In the genomic region with DNA sequence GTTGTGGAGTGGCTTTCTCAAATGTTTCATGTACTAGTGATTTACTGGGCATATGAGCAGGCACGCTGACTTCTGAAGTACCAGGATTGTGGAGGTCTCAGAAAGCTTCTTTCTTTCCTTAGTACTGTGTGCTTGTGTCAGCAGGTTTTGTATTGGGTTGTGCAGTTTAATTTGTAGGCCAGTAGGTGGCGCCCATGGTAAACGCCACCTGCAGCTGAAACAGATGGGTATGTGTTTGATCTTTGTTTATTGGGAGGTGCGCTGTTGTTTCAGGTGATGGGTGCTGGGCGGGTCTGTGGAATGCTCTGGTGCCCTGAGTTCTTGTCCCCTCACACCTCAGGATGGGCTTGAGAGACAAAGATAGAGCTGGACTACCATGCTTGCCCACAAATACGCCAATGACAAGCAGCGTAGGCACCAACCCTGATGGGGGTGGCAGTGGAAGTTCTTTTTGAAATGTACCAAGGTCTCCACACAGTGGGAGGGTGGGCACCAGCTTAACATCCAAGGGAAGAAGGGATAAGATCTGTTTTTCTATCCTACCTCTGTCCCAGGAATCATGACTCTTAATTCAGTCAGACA, we compare ENCODE assay signal across 8 cellular contexts.
DNase-seq lines count a peak whose midpoint lies in the region; ATAC-seq and TF ChIP-seq lines count a peak whose summit lies in the region.

No MANE protein-coding gene starts in this region.

- no peaks in the 10 kb centered on the region for H3K9me3 Mint-ChIP-seq in stimulated activated memory B cell treated with anti-CD40 and anti-IgM and Interleukin-4, amounts not matched to agents 10 μg/mL and 1 μg/mL and 100 μg/mL, for 72 hours

- no peaks in the 10 kb centered on the region for H3K4me1 Mint-ChIP-seq in stimulated activated memory B cell treated with anti-CD40 and anti-IgM and Interleukin-4, amounts not matched to agents 10 μg/mL and 1 μg/mL and 100 μg/mL, for 72 hours

- H3K36me3 Mint-ChIP-seq in stimulated activated memory B cell treated with anti-CD40 and anti-IgM and Interleukin-4, amounts not matched to agents 10 μg/mL and 1 μg/mL and 100 μg/mL, for 72 hours: no peaks in the 10 kb centered on the region

- DNase-seq in EL (peak; percentile 29), NCI-H526 (lab: John Stamatoyannopoulos, UW) (peak; percentile 8 to 54), cerebellar cortex (ENCODE audit: low spot score) (peak; percentile 24), myocyte (ENCODE audit: low read depth) (peak; percentile 30), omental fat pad (ENCODE audit: low spot score) (no peak)

- peak; percentile 73 for ATAC-seq in GM19328 (IDR thresholded peaks at IDR 0.05; ENCODE audit: unreplicated experiment)
- ATAC-seq in HG03159 (IDR thresholded peaks at IDR 0.05; ENCODE audit: unreplicated experiment): peak; percentile 96
- no peak for ATAC-seq in stimulated activated memory B cell treated with anti-CD40 and anti-IgM and Interleukin-4, amounts not matched to agents 10 μg/mL and 1 μg/mL and 100 μg/mL, for 72 hours
- ATAC-seq in omental fat pad (ENCODE audit: low FRiP score): no peak

- H3K27ac Mint-ChIP-seq in stimulated activated memory B cell treated with anti-CD40 and anti-IgM and Interleukin-4, amounts not matched to agents 10 μg/mL and 1 μg/mL and 100 μg/mL, for 72 hours: no peak overlapping the region

- H3K27me3 Mint-ChIP-seq in stimulated activated memory B cell treated with anti-CD40 and anti-IgM and Interleukin-4, amounts not matched to agents 10 μg/mL and 1 μg/mL and 100 μg/mL, for 72 hours: no peaks in the 10 kb centered on the region

- no peak for TF ChIP-seq CTCF in omental fat pad (IDR thresholded peaks at IDR 0.05)

- H3K4me3 Mint-ChIP-seq in stimulated activated memory B cell treated with anti-CD40 and anti-IgM and Interleukin-4, amounts not matched to agents 10 μg/mL and 1 μg/mL and 100 μg/mL, for 72 hours: no peak overlapping the region

Comparison
In these comparisons a context has a peak if more than half of its experiments do, and no peak if none do; other contexts are left out.
1. ATAC-seq: peak in GM19328 (single experiment) and HG03159 (single experiment); none in stimulated activated memory B cell treated with anti-CD40 and anti-IgM and Interleukin-4, amounts not matched to agents 10 μg/mL and 1 μg/mL and 100 μg/mL, for 72 hours (single experiment) and omental fat pad (single experiment).